Comparison of ENCODE assay signal across 1 cellular context in the genomic region with DNA sequence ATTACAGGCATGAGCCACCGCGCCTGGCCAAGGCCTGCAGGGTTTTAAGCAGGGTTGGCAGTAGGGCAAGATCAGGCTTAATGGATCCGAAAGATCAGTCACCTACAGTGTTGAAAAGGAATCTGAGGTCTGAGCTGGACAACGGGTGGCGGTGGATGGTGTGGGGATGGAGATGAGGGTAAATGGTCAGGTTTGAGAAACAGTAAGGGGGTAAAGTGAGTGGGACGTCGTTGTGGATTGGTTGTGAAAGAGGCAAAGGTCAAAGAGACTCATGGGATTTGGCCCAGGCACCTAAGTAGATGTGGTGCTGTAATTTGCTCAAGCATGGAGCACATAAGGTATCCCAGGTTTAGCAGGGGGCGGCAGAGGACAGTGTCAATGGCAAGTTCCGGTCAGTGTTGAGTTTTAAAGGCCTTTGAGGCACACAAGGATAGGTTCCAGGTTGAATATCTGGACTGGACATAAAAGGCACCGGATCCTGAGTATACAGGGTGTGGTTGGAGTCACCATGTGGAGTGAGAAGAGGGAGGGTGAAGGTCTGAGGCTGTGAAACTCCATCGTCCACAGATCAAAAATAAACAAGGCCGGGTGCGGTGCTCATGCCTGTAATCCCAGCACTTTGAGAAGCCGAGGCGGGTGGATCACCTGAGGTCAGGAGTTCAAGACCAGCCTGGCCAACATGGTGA.
TF ChIP-seq lines count a peak whose summit lies in the region.

No MANE protein-coding gene starts in this region.

TF ChIP-seq in SK-N-SH, 30 proteins besides CTCF, POLR2A, EP300 and RAD21:
- no peak for TF ChIP-seq JUND (IDR thresholded peaks at IDR 0.05)
- no peak for TF ChIP-seq USF1 (IDR thresholded peaks at IDR 0.05; ENCODE audit: borderline replicate concordance, low read depth)
- TF ChIP-seq MXI1 (IDR thresholded peaks at IDR 0.05; ENCODE audit: low read depth, low read length) = no peak
- no peak for TF ChIP-seq RCOR1 (IDR thresholded peaks at IDR 0.05; ENCODE audit: low read length)
- TF ChIP-seq EZH2phosphoT487 (IDR thresholded peaks at IDR 0.05; ENCODE audit: borderline replicate concordance, low read depth) = no peak
- TF ChIP-seq, protein P1, sequence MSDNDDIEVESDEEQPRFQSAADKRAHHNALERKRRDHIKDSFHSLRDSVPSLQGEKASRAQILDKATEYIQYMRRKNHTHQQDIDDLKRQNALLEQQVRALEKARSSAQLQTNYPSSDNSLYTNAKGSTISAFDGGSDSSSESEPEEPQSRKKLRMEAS (IDR thresholded peaks at IDR 0.05; ENCODE audit: low read depth) = no peak
- TF ChIP-seq, protein P2, sequence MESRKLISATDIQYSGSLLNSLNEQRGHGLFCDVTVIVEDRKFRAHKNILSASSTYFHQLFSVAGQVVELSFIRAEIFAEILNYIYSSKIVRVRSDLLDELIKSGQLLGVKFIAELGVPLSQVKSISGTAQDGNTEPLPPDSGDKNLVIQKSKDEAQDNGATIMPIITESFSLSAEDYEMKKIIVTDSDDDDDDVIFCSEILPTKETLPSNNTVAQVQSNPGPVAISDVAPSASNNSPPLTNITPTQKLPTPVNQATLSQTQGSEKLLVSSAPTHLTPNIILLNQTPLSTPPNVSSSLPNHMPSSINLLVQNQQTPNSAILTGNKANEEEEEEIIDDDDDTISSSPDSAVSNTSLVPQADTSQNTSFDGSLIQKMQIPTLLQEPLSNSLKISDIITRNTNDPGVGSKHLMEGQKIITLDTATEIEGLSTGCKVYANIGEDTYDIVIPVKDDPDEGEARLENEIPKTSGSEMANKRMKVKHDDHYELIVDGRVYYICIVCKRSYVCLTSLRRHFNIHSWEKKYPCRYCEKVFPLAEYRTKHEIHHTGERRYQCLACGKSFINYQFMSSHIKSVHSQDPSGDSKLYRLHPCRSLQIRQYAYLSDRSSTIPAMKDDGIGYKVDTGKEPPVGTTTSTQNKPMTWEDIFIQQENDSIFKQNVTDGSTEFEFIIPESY (IDR thresholded peaks at IDR 0.05; ENCODE audit: borderline replicate concordance, low read depth) = no peak
- TF ChIP-seq RFX5 (IDR thresholded peaks at IDR 0.05; ENCODE audit: low read length) = no peak
- no peak for TF ChIP-seq TEAD4 (IDR thresholded peaks at IDR 0.05; ENCODE audit: borderline replicate concordance, insufficient read depth)
- no peak for TF ChIP-seq USF2 (IDR thresholded peaks at IDR 0.05; ENCODE audit: borderline replicate concordance, low read depth, low read length)
- no peak for TF ChIP-seq ELF1 (IDR thresholded peaks at IDR 0.05)
- TF ChIP-seq SIN3A (IDR thresholded peaks at IDR 0.05; ENCODE audit: borderline replicate concordance, low read depth, low read length) = no peak
- TF ChIP-seq YY1 (IDR thresholded peaks at IDR 0.05; ENCODE audit: low read depth) = no peak
- no peak for TF ChIP-seq SMC3 (IDR thresholded peaks at IDR 0.05; ENCODE audit: low read depth, low read length)
- TF ChIP-seq GATA2 (CRISPR knock-in tag; IDR thresholded peaks at IDR 0.05) = no peak
- TF ChIP-seq, protein P3, sequence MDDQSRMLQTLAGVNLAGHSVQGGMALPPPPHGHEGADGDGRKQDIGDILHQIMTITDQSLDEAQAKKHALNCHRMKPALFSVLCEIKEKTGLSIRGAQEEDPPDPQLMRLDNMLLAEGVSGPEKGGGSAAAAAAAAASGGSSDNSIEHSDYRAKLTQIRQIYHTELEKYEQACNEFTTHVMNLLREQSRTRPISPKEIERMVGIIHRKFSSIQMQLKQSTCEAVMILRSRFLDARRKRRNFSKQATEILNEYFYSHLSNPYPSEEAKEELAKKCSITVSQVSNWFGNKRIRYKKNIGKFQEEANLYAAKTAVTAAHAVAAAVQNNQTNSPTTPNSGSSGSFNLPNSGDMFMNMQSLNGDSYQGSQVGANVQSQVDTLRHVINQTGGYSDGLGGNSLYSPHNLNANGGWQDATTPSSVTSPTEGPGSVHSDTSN (IDR thresholded peaks at IDR 0.05) = no peak
- no peak for TF ChIP-seq NRF1 (IDR thresholded peaks at IDR 0.05; ENCODE audit: low read depth, low read length)
